21 cellular contexts compared by ENCODE assay signal in the genomic region with DNA sequence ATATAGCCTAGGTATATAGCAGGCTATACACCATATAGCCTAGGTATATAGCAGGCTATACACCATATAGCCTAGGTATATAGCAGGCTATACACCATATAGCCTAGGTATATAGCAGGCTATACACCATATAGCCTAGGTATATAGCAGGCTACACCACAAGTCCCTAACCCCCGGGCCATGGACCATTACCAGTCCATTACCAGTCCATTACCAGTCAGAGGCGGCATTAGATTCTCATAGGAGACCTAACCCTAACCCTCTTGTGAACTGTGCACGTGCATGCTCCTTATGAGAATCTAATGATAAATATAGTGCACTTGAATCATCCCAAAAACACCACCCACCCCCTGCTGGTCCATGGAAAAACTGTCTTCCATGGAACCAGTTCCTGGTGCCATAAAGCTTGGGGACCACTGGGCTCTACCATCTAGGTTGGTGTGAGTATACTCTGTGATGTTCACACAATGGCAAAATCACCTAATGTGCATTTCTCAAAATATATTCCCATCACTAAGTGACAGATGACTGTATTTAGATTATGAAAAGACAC. TPM values are rescaled to one million over a fixed set of nuclear protein-coding genes. Genes with fewer than 3 reads are reported as not detected.
DNase-seq lines count a peak whose midpoint lies in the region; ATAC-seq and TF ChIP-seq lines count a peak whose summit lies in the region.
"Had no signal": no experiment of that assay in that cellular context is flagged by ENCODE, and none has a peak within 500 bp of the region (broad histone marks: within the 10 kb centered on the region; RNA-seq: fewer than 3 reads in every experiment).

No MANE protein-coding gene starts in this region.

- no peaks in the 10 kb centered on the region for H3K9me3 ChIP-seq in CD8-positive, alpha-beta memory T cell (ENCODE audit: low read length)
- H3K9me3 ChIP-seq: body of pancreas, mucosa of descending colon, sigmoid colon had no signal

- POLR2A ChIA-PET in CD8-positive, alpha-beta memory T cell (lab: Charles Lee): no interaction called here

- CTCF ChIA-PET in CD8-positive, alpha-beta memory T cell (lab: Charles Lee): no interaction called here

- H3K27me3 Mint-ChIP-seq in CD8-positive, alpha-beta memory T cell: no peaks in the 10 kb centered on the region
- H3K27me3 Mint-ChIP-seq in HFFc6 (ENCODE audit: insufficient read depth) (no peaks in the 10 kb centered on the region), endothelial cell (ENCODE audit: unreplicated experiment) (peaks cover 2% of the 10 kb centered on the region), nephron progenitor cell (ENCODE audit: low read depth, poor library complexity) (peaks cover 6% of the 10 kb centered on the region)
- H3K27me3 Mint-ChIP-seq: activated naive CD8-positive, alpha-beta T cell; T-cell had no signal

- peaks cover 43% of the 10 kb centered on the region for H3K36me3 ChIP-seq in CD8-positive, alpha-beta memory T cell (ENCODE audit: insufficient read depth, low read length)

- H3K27ac ChIP-seq in CD8-positive, alpha-beta memory T cell (ENCODE audit: low read depth, low read length): no peak overlapping the region
- H3K27ac ChIP-seq: body of pancreas, sigmoid colon had no signal

- peaks cover 31 to 58% (median 49%) of the 10 kb centered on the region in 3 donors for H3K4me1 Mint-ChIP-seq in CD8-positive, alpha-beta memory T cell
- H3K4me1 Mint-ChIP-seq in HFFc6 (ENCODE audit: low read depth) (peaks cover 72% of the 10 kb centered on the region), endothelial cell (ENCODE audit: unreplicated experiment) (peaks cover 35% of the 10 kb centered on the region), nephron progenitor cell (peaks cover 25% of the 10 kb centered on the region)

- no peak overlapping the region for H3K4me3 Mint-ChIP-seq in CD8-positive, alpha-beta memory T cell
- H3K4me3 Mint-ChIP-seq in HFFc6 (no peak overlapping the region), endothelial cell (ENCODE audit: unreplicated experiment) (no peak overlapping the region), nephron progenitor cell (no peak overlapping the region)
- H3K4me3 Mint-ChIP-seq: activated naive CD8-positive, alpha-beta T cell had no signal

- H3K27ac Mint-ChIP-seq in CD8-positive, alpha-beta memory T cell: peak overlapping the region in 5 of 8 donors; percentile 7 to 99 (median 43)
- H3K27ac Mint-ChIP-seq in HFFc6: no peak overlapping the region; the same call in 1 of the 2 replicates
- no peak overlapping the region for H3K27ac Mint-ChIP-seq in endothelial cell (ENCODE audit: unreplicated experiment)
- peak overlapping the region; percentile 24 for H3K27ac Mint-ChIP-seq in nephron progenitor cell
- H3K27ac Mint-ChIP-seq: activated naive CD8-positive, alpha-beta T cell had no signal

- ATAC-seq in GM19397 (IDR thresholded peaks at IDR 0.05; ENCODE audit: unreplicated experiment): no peak
- ATAC-seq: body of pancreas, mucosa of descending colon, Right ventricle myocardium inferior, T-cell had no signal

- H3K4me3 ChIP-seq in CD8-positive, alpha-beta memory T cell (ENCODE audit: low read length): no peak overlapping the region
- H3K4me3 ChIP-seq: body of pancreas, mucosa of descending colon, sigmoid colon had no signal

- H3K4me1 ChIP-seq in CD8-positive, alpha-beta memory T cell (ENCODE audit: insufficient read depth, low read length): peaks cover 40% of the 10 kb centered on the region

- TF ChIP-seq CTCF in HFFc6 (IDR thresholded peaks at IDR 0.05) (peak; percentile 54), endothelial cell (IDR thresholded peaks at IDR 0.05; ENCODE audit: unreplicated experiment) (peak; percentile 24), nephron progenitor cell (IDR thresholded peaks at IDR 0.05) (no peak)

- DNase-seq in CD8-positive, alpha-beta memory T cell: no peak
- DNase-seq in HFFc6: peak; percentile 3
- no peak for DNase-seq in endothelial cell (ENCODE audit: low spot score)
- no peak for DNase-seq in nephron progenitor cell
- DNase-seq in activated CD8-positive, alpha-beta memory T cell treated with anti-CD3 and anti-CD28 coated beads for 24 hours: no peak
- DNase-seq in NCI-H2227 treated with DMSO at 0.1 percent for 48 hours (lab: John Stamatoyannopoulos, UW): no peak
- DNase-seq: activated CD4-positive, alpha-beta T cell treated with anti-CD3 and anti-CD28 coated beads, Interleukin-2, amount 50 U/mL, for 4 hours; activated T-cell treated with anti-CD3 and anti-CD28 coated beads for 4 hours; body of pancreas; Calu3; dermis blood vessel endothelial cell; mucosa of descending colon; NCI-H1105; NCI-H510A; nucleus accumbens; sigmoid colon; stimulated activated naive CD4-positive, alpha-beta T cell; T-cell had no signal

- H3K27me3 ChIP-seq in CD8-positive, alpha-beta memory T cell (ENCODE audit: insufficient read depth, low read length, poor library complexity, severe bottlenecking): no peaks in the 10 kb centered on the region
- H3K27me3 ChIP-seq: body of pancreas, sigmoid colon had no signal

- no peaks in the 10 kb centered on the region for H3K9me3 Mint-ChIP-seq in CD8-positive, alpha-beta memory T cell
- H3K9me3 Mint-ChIP-seq in HFFc6 (no peaks in the 10 kb centered on the region), endothelial cell (ENCODE audit: unreplicated experiment) (no peaks in the 10 kb centered on the region), nephron progenitor cell (no peaks in the 10 kb centered on the region)
- H3K9me3 Mint-ChIP-seq: T-cell had no signal

- peaks cover 19 to 77% (median 29%) of the 10 kb centered on the region in 3 donors for H3K36me3 Mint-ChIP-seq in CD8-positive, alpha-beta memory T cell
- peaks cover 76% of the 10 kb centered on the region for H3K36me3 Mint-ChIP-seq in HFFc6 (ENCODE audit: low read depth)
- peaks cover 55% of the 10 kb centered on the region for H3K36me3 Mint-ChIP-seq in endothelial cell (ENCODE audit: low read depth, unreplicated experiment)
- peaks cover 82% of the 10 kb centered on the region for H3K36me3 Mint-ChIP-seq in nephron progenitor cell (ENCODE audit: low read depth)
- H3K36me3 Mint-ChIP-seq: activated naive CD8-positive, alpha-beta T cell had no signal

RNA-seq across cellular contexts. Expression of gene PLIN2, which starts 4.7 kb away (rescaled TPM):
- total RNA-seq in CD8-positive, alpha-beta memory T cell: 10 to 100 TPM; 37.8 to 38.8 TPM
- 73.9 TPM for polyA plus RNA-seq in CD8-positive, alpha-beta memory T cell
- 10 to 100 TPM; 80.8 to 91.6 (median 87.7) TPM for total RNA-seq in HFFc6 (2021; fragmentation: NEBNext Ultra II Directional; extraction: Animal tissue kit (Norgen Biotek cat#: 25700))
- total RNA-seq in endothelial cell (ENCODE audit: unreplicated experiment): 60.0 TPM
- total RNA-seq: Calu3 had no signal

RNA-seq across cellular contexts. Expression of gene HAUS6, which starts 19.9 kb away (rescaled TPM):
- 10 to 100 TPM; 32.1 to 36.3 TPM for total RNA-seq in CD8-positive, alpha-beta memory T cell
- 6.2 TPM for polyA plus RNA-seq in CD8-positive, alpha-beta memory T cell
- total RNA-seq in HFFc6 (2021; fragmentation: NEBNext Ultra II Directional; extraction: Animal tissue kit (Norgen Biotek cat#: 25700)): 10 to 100 TPM in 5 of 6 experiments, 1 to 10 TPM in 1; 9.2 to 15.4 (median 14.0) TPM
- 19.0 TPM for total RNA-seq in endothelial cell (ENCODE audit: unreplicated experiment)

Comparison
In these comparisons a context has a peak if more than half of its experiments do, and no peak if none do; other contexts are left out.
1. H3K27ac Mint-ChIP-seq: peak in CD8-positive, alpha-beta memory T cell (5 of 8) and nephron progenitor cell (single experiment); none in HFFc6 (single experiment) and endothelial cell (single experiment).